8 cellular contexts compared by ENCODE assay signal in genomic region chr2:72973566-72974435, GRCh38. TPM values are rescaled to one million over a fixed set of nuclear protein-coding genes. Genes with fewer than 3 reads are reported as not detected.
DNase-seq lines count a peak whose midpoint lies in the region; ATAC-seq, FAIRE-seq and TF ChIP-seq lines count a peak whose summit lies in the region.

No MANE protein-coding gene starts in this region.

- H2AFZ ChIP-seq in HepG2 (ENCODE audit: low read length), result no peak overlapping the region

- H3K4me3 Mint-ChIP-seq in T-cell, result no peak overlapping the region

- TF ChIP-seq EP300 in HepG2 (IDR thresholded peaks at IDR 0.05; ENCODE audit: low read depth in 2 of 2, low read length in 2 of 2) (no peak), HepG2 (CRISPR knock-in tag; IDR thresholded peaks at IDR 0.05; ENCODE audit: borderline replicate concordance) (no peak), stomach (IDR thresholded peaks at IDR 0.05) (no peak)

- no peak overlapping the region for H3K9ac ChIP-seq in HepG2 (ENCODE audit: insufficient read depth, low read depth, low read length)

- H3K27ac ChIP-seq in HepG2 (ENCODE audit: extremely low read length, insufficient read depth, low read length) (no peak overlapping the region), stomach (no peak overlapping the region)

- BruUV-seq in HepG2 (replicated peaks; lab: Mats Ljungman, UMichigan), result no TSS peak

- no peaks in the 10 kb centered on the region for H3K79me2 ChIP-seq in HepG2 (ENCODE audit: insufficient read depth, low read length)

- no peak for TF ChIP-seq POLR2A in HepG2 (IDR thresholded peaks at IDR 0.05; ENCODE audit: insufficient read depth in 1 of 2, low read depth in 2 of 2, low read length in 2 of 2)
- TF ChIP-seq POLR2A in stomach (IDR thresholded peaks at IDR 0.05), result no peak

- no peak overlapping the region for H3K27ac Mint-ChIP-seq in T-cell

- FAIRE-seq in HepG2 (lab: Jason Lieb, UNC), result peak; percentile 96

- ATAC-seq in T-cell (replicated peaks in 1 of 4), result peak in 3 of 4 experiments; percentile 46 to 73 (median 65)
- ATAC-seq in HepG2, result peak; percentile 97

- H3K27me3 ChIP-seq in HepG2 (ENCODE audit: control insufficient read depth in 1 of 2, insufficient read depth in 2 of 2, low read length in 2 of 2) (no peaks in the 10 kb centered on the region), stomach (no peaks in the 10 kb centered on the region)

- in situ Hi-C loops in HepG2 (cut with HindIII; ENCODE audit: extremely low pct_ligation_motif_present, low pct_unique_long_range_greater_than_20kb), result no loop called here

- peak; percentile 34 to 59 for DNase-seq in SHP77 (lab: John Stamatoyannopoulos, UW)
- DNase-seq in SHP77 treated with DMSO at 0.1 percent for 48 hours (lab: John Stamatoyannopoulos, UW), result no peak
- peak; percentile 86 for DNase-seq in HEK293T (ENCODE audit: extremely low spot score)
- peak; percentile 70 for DNase-seq in MV-4-11 (lab: John Stamatoyannopoulos, UW)
- DNase-seq in T-cell, result peak in 20 of 34 experiments; percentile 5 to 35 (median 20)
- DNase-seq in cerebellar cortex (ENCODE audit: low spot score), result peak; percentile 56
- peak; percentile 58 for DNase-seq in HepG2 (ENCODE audit: low spot score)
- peak; percentile 63 for DNase-seq in stomach

- no peak overlapping the region for H3K4me3 ChIP-seq in HepG2 (replicated peaks in 1 of 3; ENCODE audit: insufficient read depth in 1 of 3, low read depth in 2 of 3, low read length in 3 of 3)
- no peak overlapping the region for H3K4me3 ChIP-seq in stomach

- H3K4me1 ChIP-seq in HepG2 (ENCODE audit: insufficient read depth, low read length), result no peaks in the 10 kb centered on the region
- H3K4me1 ChIP-seq in stomach, result no peaks in the 10 kb centered on the region

- H3K36me3 ChIP-seq in HepG2 (replicated peaks in 1 of 2; ENCODE audit: control insufficient read depth in 1 of 2, insufficient read depth in 2 of 2, low read length in 2 of 2), result peaks cover 2 to 31% of the 10 kb centered on the region in 2 experiments; a peak in 4 of 5 replicates
- H3K36me3 ChIP-seq in stomach, result peaks cover 0 to 23% (median 4%) of the 10 kb centered on the region in 4 donors

- H3K9me3 Mint-ChIP-seq in T-cell, result no peaks in the 10 kb centered on the region

- H3K9me3 ChIP-seq in HepG2 (ENCODE audit: low read length) (no peaks in the 10 kb centered on the region), stomach (no peaks in the 10 kb centered on the region)

- H4K20me1 ChIP-seq in HepG2 (ENCODE audit: insufficient read depth, low read length), result peaks cover 4% of the 10 kb centered on the region; the same call in 1 of the 2 replicates

- POLR2A ChIA-PET in HEK293T (lab: Yijun Ruan, JAX) (no interaction called here), T-cell (lab: Charles Lee) (no interaction called here), HepG2 (lab: Yijun Ruan, JAX) (interaction anchor here (0.8 to 1.2 kb wide), 3 partner anchors 10 to 86 kb away, joined by 3 to 4 read pairs (median 3); partner anchors contain the start of gene SPR)

- WGBS in HepG2 (ENCODE audit: low lambda C conversion rate), result 71% methylated on average over 11 of the region's 12 CpGs
- 46 to 71% (median 59%) methylated on average over 6 to 12 of the region's 12 CpGs for WGBS in stomach, 5 donors

- no peaks in the 10 kb centered on the region for H3K27me3 Mint-ChIP-seq in T-cell

- peak; percentile 77 for TF ChIP-seq RAD21 in HepG2 (CRISPR knock-in tag; IDR thresholded peaks at IDR 0.05)

- no peaks in the 10 kb centered on the region for H3K4me1 Mint-ChIP-seq in T-cell

- TF ChIP-seq CTCF in HepG2 (CRISPR knock-in tag; IDR thresholded peaks at IDR 0.05) (peak; percentile 93), stomach (IDR thresholded peaks at IDR 0.05) (peak in 5 of 7 experiments; percentile 32 to 80 (median 58))

- intact Hi-C loops in HepG2 (cut with micrococcal nuclease; ENCODE audit: unreplicated experiment) (loop anchor here (1.0 kb wide), 1 partner anchor 80 kb away; no protein-coding TSS in a partner anchor), stomach (cut with DNase I; ENCODE audit: low total_unique reads) (no loop called here)

- H3K36me3 Mint-ChIP-seq in T-cell, result no peaks in the 10 kb centered on the region

- no peak overlapping the region for H3K4me2 ChIP-seq in HepG2 (ENCODE audit: low read depth, low read length)

- CTCF ChIA-PET in HEK293T (lab: Yijun Ruan, JAX) (interaction anchor here (0.5 to 3.1 kb wide), 18 partner anchors 10 to 204 kb away, joined by 3 to 16 read pairs (median 3); partner anchors contain the start of gene SPR), T-cell (lab: Charles Lee) (interaction anchor here (0.7 to 1.9 kb wide), 7 partner anchors 20 to 530 kb away, joined by 3 to 10 read pairs (median 4); no protein-coding TSS in a partner anchor), HepG2 (lab: Yijun Ruan, JAX; ENCODE audit: low intra/inter-chr PET ratio, low total read pairs) (interaction anchor here (0.8 to 2.3 kb wide), 3 partner anchors 81 to 203 kb away, joined by 3 to 22 read pairs (median 4); no protein-coding TSS in a partner anchor)

TF ChIP-seq in HEK293T, 16 proteins besides CTCF, POLR2A, EP300 and RAD21 (continues in another document):
- TF ChIP-seq ARNT (IDR thresholded peaks at IDR 0.05), result no peak
- TF ChIP-seq HDGF (IDR thresholded peaks at IDR 0.05; ENCODE audit: borderline replicate concordance), result no peak
- TF ChIP-seq BHLHE40 (IDR thresholded peaks at IDR 0.05; ENCODE audit: borderline replicate concordance), result no peak
- TF ChIP-seq ZNF384 (IDR thresholded peaks at IDR 0.05), result no peak
- TF ChIP-seq SP1 (IDR thresholded peaks at IDR 0.05), result no peak
- no peak for TF ChIP-seq L3MBTL2 (conservative IDR thresholded peaks at IDR 0.05)
- TF ChIP-seq FOXK2 (IDR thresholded peaks at IDR 0.05), result no peak
- TF ChIP-seq PKNOX1 (IDR thresholded peaks at IDR 0.05), result no peak
- no peak for TF ChIP-seq FOXM1 (IDR thresholded peaks at IDR 0.05; ENCODE audit: borderline replicate concordance)
- no peak for TF ChIP-seq LEF1 (IDR thresholded peaks at IDR 0.05; ENCODE audit: borderline replicate concordance)
- no peak for TF ChIP-seq NFRKB (IDR thresholded peaks at IDR 0.05)

TF ChIP-seq in HepG2, 621 proteins besides CTCF, POLR2A, EP300 and RAD21 (continues in another document):
- TF ChIP-seq NFKBIZ (CRISPR knock-in tag; IDR thresholded peaks at IDR 0.05), result no peak
- TF ChIP-seq STAG1 (CRISPR knock-in tag; IDR thresholded peaks at IDR 0.05), result peak; percentile 78
- TF ChIP-seq ZNF839 (CRISPR knock-in tag; IDR thresholded peaks at IDR 0.05; ENCODE audit: borderline replicate concordance), result peak; percentile 66; the same call in 1 of the 2 replicates
- TF ChIP-seq TARDBP (CRISPR knock-in tag; IDR thresholded peaks at IDR 0.05), result 0 out of 2 replicates have a peak, but pooled peaks have one; percentile 39
- TF ChIP-seq ZNF546 (CRISPR knock-in tag; conservative IDR thresholded peaks at IDR 0.05), result 0 out of 2 replicates have a peak, but pooled peaks have one; percentile 62
- TF ChIP-seq ZBTB43 (CRISPR knock-in tag; conservative IDR thresholded peaks at IDR 0.05), result no peak
- peak; percentile 36; the same call in 1 of the 2 replicates for TF ChIP-seq TBX2 (CRISPR knock-in tag; IDR thresholded peaks at IDR 0.05; ENCODE audit: borderline replicate concordance)
- TF ChIP-seq XRCC5 (optimal IDR thresholded peaks at IDR 0.05; ENCODE audit: low read length), result peak; percentile 91
- TF ChIP-seq SAFB2 (CRISPR knock-in tag; IDR thresholded peaks at IDR 0.05; ENCODE audit: borderline replicate concordance, low read depth), result no peak
- TF ChIP-seq ZNF350 (CRISPR knock-in tag; IDR thresholded peaks at IDR 0.05; ENCODE audit: borderline replicate concordance, low read depth), result 0 out of 2 replicates have a peak, but pooled peaks have one; percentile 26
- peak; percentile 78; the same call in 1 of the 2 replicates for TF ChIP-seq ZNF891 (CRISPR knock-in tag; IDR thresholded peaks at IDR 0.05)

RNA-seq across cellular contexts. Expression of gene EMX1, which starts 56.5 kb away (rescaled TPM):
- total RNA-seq in T-cell (not detected), HepG2 (2016; rRNA removed; fragmentation: Illumina TruSeq; extraction: Trizol) (3.9 and 4.9 TPM in 2 replicates), stomach (10 to 100 TPM in 1 of 5 donors, not detected in 4; 32.1 TPM)
- total RNA-seq in HepG2 (2016; cell fraction: cytosol; rRNA removed; fragmentation: Illumina TruSeq; extraction: Trizol; ENCODE audit: low read depth), result 1.4 and 3.6 TPM in 2 replicates
- total RNA-seq in HepG2 (2016; cell fraction: insoluble cytoplasmic fraction; rRNA removed; fragmentation: Illumina TruSeq; extraction: Trizol), result 3.5 and 4.5 TPM in 2 replicates
- total RNA-seq in HepG2 (2016; cell fraction: membrane; rRNA removed; fragmentation: Illumina TruSeq; extraction: Trizol), result 3.1 and 4.4 TPM in 2 replicates
- 2.2 and 2.3 TPM in 2 replicates for total RNA-seq in HepG2 (2016; cell fraction: nucleus; rRNA removed; fragmentation: Illumina TruSeq; extraction: Trizol)
- polyA plus RNA-seq in HepG2 (2011; rRNA removed) (0.62 and 0.63 TPM in 2 replicates), stomach (under 1 TPM in 2 of 3 donors, not detected in 1; 0.18 to 0.62 TPM)
- 0.30 and 0.45 TPM in 2 replicates for polyA plus RNA-seq in HepG2 (2011; cell fraction: cytosol; rRNA removed)
- polyA plus RNA-seq in HepG2 (2011; cell fraction: nucleus; rRNA removed), result 1.3 and 2.0 TPM in 2 replicates
- 0.61 and 0.76 TPM in 2 replicates for polyA plus RNA-seq in HepG2 (2012)
- polyA plus RNA-seq in HepG2 (2016; cell fraction: cytosol; fragmentation: Illumina TruSeq; extraction: Trizol; ENCODE audit: low read depth), result 1.7 and 2.7 TPM in 2 replicates
- polyA plus RNA-seq in HepG2 (2016; cell fraction: insoluble cytoplasmic fraction; fragmentation: Illumina TruSeq; extraction: Trizol; ENCODE audit: low read depth), result 4.2 and 5.5 TPM in 2 replicates
- 4.4 and 4.5 TPM in 2 replicates for polyA plus RNA-seq in HepG2 (2016; cell fraction: membrane; fragmentation: Illumina TruSeq; extraction: Trizol; ENCODE audit: low read depth)
- 6.4 and 7.2 TPM in 2 replicates for polyA plus RNA-seq in HepG2 (2016; cell fraction: nucleus; fragmentation: Illumina TruSeq; extraction: Trizol; ENCODE audit: insufficient read depth, low read depth)
- polyA minus RNA-seq in HepG2 (2011; rRNA and poly(A)+ RNA removed; ENCODE audit: low replicate concordance), result 0.58 TPM in 1 of 2 replicates, not detected in the other
- polyA minus RNA-seq in HepG2 (2011; cell fraction: cytosol; rRNA and poly(A)+ RNA removed), result 0.79 TPM in 1 of 2 replicates, not detected in the other
- polyA minus RNA-seq in HepG2 (2011; cell fraction: nucleus; rRNA and poly(A)+ RNA removed), result 0.64 and 0.87 TPM in 2 replicates
